ENCODE assay signal across 16 cellular contexts in the genomic region with DNA sequence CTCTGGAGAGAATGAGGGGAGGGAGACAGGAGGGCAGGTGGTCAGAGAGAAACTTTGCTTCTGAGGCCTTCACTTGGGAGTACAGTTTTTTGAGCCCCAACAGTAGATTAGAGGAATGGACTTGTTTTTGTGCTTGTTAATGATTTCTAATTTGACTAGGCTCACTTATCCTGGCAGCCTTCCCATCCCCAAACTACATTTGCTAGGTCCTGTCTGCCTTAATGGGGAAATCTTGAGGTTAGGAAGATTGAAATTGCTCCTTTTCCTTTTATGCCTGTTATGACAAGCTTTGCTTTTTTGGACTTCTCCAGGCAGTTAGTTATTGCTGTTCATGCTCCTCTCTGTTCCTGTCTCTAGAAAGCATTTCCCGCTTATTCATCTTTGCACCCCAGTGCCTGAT. TPM values are rescaled to one million over a fixed set of nuclear protein-coding genes. Genes with fewer than 3 reads are reported as not detected.
A peak's percentile ranks its signal among the peaks of the same experiment; 100 is the strongest.
DNase-seq lines count a peak whose midpoint lies in the region; ATAC-seq and TF ChIP-seq lines count a peak whose summit lies in the region.
"Had no signal": no experiment of that assay in that cellular context is flagged by ENCODE, and none has a peak within 500 bp of the region (broad histone marks: within the 10 kb centered on the region; RNA-seq: fewer than 3 reads in every experiment).

No MANE protein-coding gene starts in this region.

- DNase-seq in CD8-positive, alpha-beta memory T cell = no peak
- DNase-seq in NT2/D1 (ENCODE audit: low read depth, low spot score) (no peak), epithelial cell of proximal tubule (ENCODE audit: low read depth) (peak; percentile 62), neural progenitor cell (ENCODE audit: low spot score) (no peak), A172 (ENCODE audit: low spot score) (no peak), COLO829 (ENCODE audit: low spot score) (no peak)
- no peak for DNase-seq in T-helper 2 cell treated with Interferon-gamma antibody and Interleukin-4, amounts not matched to agents 5 μg/mL and 100 μg/mL, for 36 hours (ENCODE audit: low spot score)
- DNase-seq: activated CD8-positive, alpha-beta memory T cell treated with anti-CD3 and anti-CD28 coated beads, Interleukin-2, amount 50 U/mL, for 48 hours; dorsolateral prefrontal cortex; stimulated activated CD4-positive, alpha-beta T cell treated with anti-CD3 and anti-CD28 coated beads, Interleukin-4, amount 100 ng/mL, for 1 hour; stimulated activated naive CD4-positive, alpha-beta T cell treated with Interleukin-2 at 50 U/mL for 16 hours had no signal

- H2AFZ ChIP-seq in neural progenitor cell (replicated peaks) = no peak overlapping the region

- no peak for TF ChIP-seq CTCF in epithelial cell of proximal tubule (conservative IDR thresholded peaks at IDR 0.05; ENCODE audit: low read depth, low read length)
- TF ChIP-seq CTCF in neural progenitor cell (IDR thresholded peaks at IDR 0.05) = no peak

- peak overlapping the region; percentile 61 for H3K4me2 ChIP-seq in neural progenitor cell

- no peaks in the 10 kb centered on the region for H3K27me3 ChIP-seq in CD8-positive, alpha-beta memory T cell (ENCODE audit: insufficient read depth, low read length, poor library complexity, severe bottlenecking)
- H3K27me3 ChIP-seq in NT2/D1 (ENCODE audit: insufficient read depth, insufficient read length) (no peaks in the 10 kb centered on the region), neural progenitor cell (no peaks in the 10 kb centered on the region)
- H3K27me3 ChIP-seq: dorsolateral prefrontal cortex had no signal

- H3K36me3 Mint-ChIP-seq in CD8-positive, alpha-beta memory T cell = peaks cover 3 to 17% (median 5%) of the 10 kb centered on the region in 3 donors
- H3K36me3 Mint-ChIP-seq in neural progenitor cell = peaks cover 3% of the 10 kb centered on the region
- H3K36me3 Mint-ChIP-seq in T-helper 2 cell treated with Interferon-gamma antibody and Interleukin-4, amounts not matched to agents 5 μg/mL and 100 μg/mL, for 36 hours (ENCODE audit: low read depth) = peaks cover 2% of the 10 kb centered on the region
- H3K36me3 Mint-ChIP-seq: memory B cell had no signal

- H3K4me3 Mint-ChIP-seq in CD8-positive, alpha-beta memory T cell = no peak overlapping the region
- no peak overlapping the region for H3K4me3 Mint-ChIP-seq in neural progenitor cell
- no peak overlapping the region for H3K4me3 Mint-ChIP-seq in T-helper 2 cell treated with Interferon-gamma antibody and Interleukin-4, amounts not matched to agents 5 μg/mL and 100 μg/mL, for 36 hours
- H3K4me3 Mint-ChIP-seq: memory B cell had no signal

- peak overlapping the region; percentile 23 for H3K9ac ChIP-seq in NT2/D1 (ENCODE audit: insufficient read length, low read depth)
- no peak overlapping the region for H3K9ac ChIP-seq in neural progenitor cell

- POLR2A ChIA-PET in CD8-positive, alpha-beta memory T cell (lab: Charles Lee) = interaction anchor here (0.6 kb wide), 1 partner anchor 12 kb away, joined by 3 read pairs; no protein-coding TSS in a partner anchor

- H3F3A ChIP-seq in neural progenitor cell (ENCODE audit: low read depth) = peaks cover 10% of the 10 kb centered on the region

- H3K9me3 ChIP-seq in CD8-positive, alpha-beta memory T cell (ENCODE audit: low read length) = no peaks in the 10 kb centered on the region
- H3K9me3 ChIP-seq in NT2/D1 (ENCODE audit: insufficient read depth, low read length) (no peaks in the 10 kb centered on the region), neural progenitor cell (ENCODE audit: low read depth) (no peaks in the 10 kb centered on the region)

- peaks cover 38% of the 10 kb centered on the region for H4K20me1 ChIP-seq in neural progenitor cell (ENCODE audit: low read depth)

- no peaks in the 10 kb centered on the region for H3K27me3 Mint-ChIP-seq in CD8-positive, alpha-beta memory T cell
- peaks cover 5% of the 10 kb centered on the region for H3K27me3 Mint-ChIP-seq in neural progenitor cell (ENCODE audit: insufficient read depth, low read depth)
- no peaks in the 10 kb centered on the region for H3K27me3 Mint-ChIP-seq in T-helper 2 cell treated with Interferon-gamma antibody and Interleukin-4, amounts not matched to agents 5 μg/mL and 100 μg/mL, for 36 hours (ENCODE audit: low read depth)
- H3K27me3 Mint-ChIP-seq: memory B cell, progenitor cell of endocrine pancreas had no signal

- peaks cover 86% of the 10 kb centered on the region for H3K79me2 ChIP-seq in neural progenitor cell (ENCODE audit: low read depth)

- CTCF ChIA-PET in CD8-positive, alpha-beta memory T cell (lab: Charles Lee) = no interaction called here

- ATAC-seq in HG02938 (IDR thresholded peaks at IDR 0.05; ENCODE audit: unreplicated experiment) = no peak
- ATAC-seq: Right ventricle myocardium inferior had no signal

- H3K4me1 Mint-ChIP-seq in CD8-positive, alpha-beta memory T cell = peaks cover 45 to 78% (median 68%) of the 10 kb centered on the region in 3 donors
- peaks cover 23% of the 10 kb centered on the region for H3K4me1 Mint-ChIP-seq in neural progenitor cell
- peaks cover 2% of the 10 kb centered on the region for H3K4me1 Mint-ChIP-seq in T-helper 2 cell treated with Interferon-gamma antibody and Interleukin-4, amounts not matched to agents 5 μg/mL and 100 μg/mL, for 36 hours (ENCODE audit: low read depth)
- H3K4me1 Mint-ChIP-seq: memory B cell had no signal

- H3K9me3 Mint-ChIP-seq in CD8-positive, alpha-beta memory T cell = no peaks in the 10 kb centered on the region
- no peaks in the 10 kb centered on the region for H3K9me3 Mint-ChIP-seq in neural progenitor cell
- no peaks in the 10 kb centered on the region for H3K9me3 Mint-ChIP-seq in T-helper 2 cell treated with Interferon-gamma antibody and Interleukin-4, amounts not matched to agents 5 μg/mL and 100 μg/mL, for 36 hours
- H3K9me3 Mint-ChIP-seq: memory B cell had no signal

- peaks cover 9% of the 10 kb centered on the region for H3K4me1 ChIP-seq in CD8-positive, alpha-beta memory T cell (ENCODE audit: insufficient read depth, low read length)
- peaks cover 1% of the 10 kb centered on the region for H3K4me1 ChIP-seq in NT2/D1 (ENCODE audit: insufficient read depth, insufficient read length)
- peaks cover 28% of the 10 kb centered on the region for H3K4me1 ChIP-seq in neural progenitor cell

- no peaks in the 10 kb centered on the region for H3K36me3 ChIP-seq in CD8-positive, alpha-beta memory T cell (ENCODE audit: insufficient read depth, low read length)
- H3K36me3 ChIP-seq in NT2/D1 (ENCODE audit: insufficient read depth, insufficient read length, low read length) = no peaks in the 10 kb centered on the region
- H3K36me3 ChIP-seq in neural progenitor cell = no peaks in the 10 kb centered on the region

- peak overlapping the region in 7 of 8 donors; percentile 18 to 82 (median 61) for H3K27ac Mint-ChIP-seq in CD8-positive, alpha-beta memory T cell
- no peak overlapping the region for H3K27ac Mint-ChIP-seq in neural progenitor cell
- H3K27ac Mint-ChIP-seq in T-helper 2 cell treated with Interferon-gamma antibody and Interleukin-4, amounts not matched to agents 5 μg/mL and 100 μg/mL, for 36 hours = no peak overlapping the region
- H3K27ac Mint-ChIP-seq: memory B cell had no signal

- H3K27ac ChIP-seq in CD8-positive, alpha-beta memory T cell (ENCODE audit: low read depth, low read length) = no peak overlapping the region
- H3K27ac ChIP-seq in neural progenitor cell = peak overlapping the region; percentile 43
- H3K27ac ChIP-seq: dorsolateral prefrontal cortex, VCaP had no signal

- H3K4me3 ChIP-seq in CD8-positive, alpha-beta memory T cell (ENCODE audit: low read length) = no peak overlapping the region
- H3K4me3 ChIP-seq in NT2/D1 (ENCODE audit: insufficient read length, low read depth) = no peak overlapping the region
- no peak overlapping the region for H3K4me3 ChIP-seq in epithelial cell of proximal tubule (ENCODE audit: low read depth, low read length)
- no peak overlapping the region for H3K4me3 ChIP-seq in neural progenitor cell
- H3K4me3 ChIP-seq: dorsolateral prefrontal cortex had no signal

RNA-seq across cellular contexts. Expression of a gene that starts 37.7 kb away (rescaled TPM):
- 10 to 100 TPM; 45.2 to 45.6 TPM for total RNA-seq in CD8-positive, alpha-beta memory T cell
- 104 TPM for polyA plus RNA-seq in CD8-positive, alpha-beta memory T cell
- total RNA-seq in epithelial cell of proximal tubule (22.2 and 44.2 TPM in 2 replicates), neural progenitor cell (ENCODE audit: low replicate concordance) (88.1 and 105 TPM in 2 replicates)
- total RNA-seq in A172 (2014; rRNA removed; shearing (Covaris generic)) = 9.7 and 11.1 TPM in 2 replicates

Comparison
In these comparisons a context has a peak if more than half of its experiments do, and no peak if none do; other contexts are left out.
1. H3K27ac Mint-ChIP-seq: peak in CD8-positive, alpha-beta memory T cell (7 of 8); none in neural progenitor cell (single experiment) and T-helper 2 cell treated with Interferon-gamma antibody and Interleukin-4, amounts not matched to agents 5 μg/mL and 100 μg/mL, for 36 hours (single experiment).